8 cellular contexts compared by ENCODE assay signal in genomic region chr2:28622101-28622499, GRCh38.
DNase-seq lines count a peak whose midpoint lies in the region; ATAC-seq and TF ChIP-seq lines count a peak whose summit lies in the region.

No MANE protein-coding gene starts in this region.

- no peaks in the 10 kb centered on the region for H3K27me3 ChIP-seq in suprapubic skin

- POLR2A ChIA-PET in activated CD4-positive, alpha-beta T cell treated with anti-CD3 and anti-CD28 coated beads for 36 hours (lab: Charles Lee), result no interaction called here

- peaks cover 51% of the 10 kb centered on the region for H3K4me1 ChIP-seq in suprapubic skin

- H3K4me3 ChIP-seq in suprapubic skin, result no peak overlapping the region

- H3K9me3 ChIP-seq in suprapubic skin, result no peaks in the 10 kb centered on the region

- intact Hi-C loops in activated CD4-positive, alpha-beta T cell treated with anti-CD3 and anti-CD28 coated beads for 36 hours (cut with DNase I, micrococcal nuclease), result loop anchor here in 1 of 2 experiments (10.0 kb wide), 1 partner anchor 1523 kb away; the partner anchor contains the start of gene YPEL5

- TF ChIP-seq CTCF in brain (conservative IDR thresholded peaks at IDR 0.05), result no peak
- TF ChIP-seq CTCF in suprapubic skin (IDR thresholded peaks at IDR 0.05), result no peak

- no peak for ATAC-seq in activated CD4-positive, alpha-beta T cell treated with anti-CD3 and anti-CD28 coated beads for 36 hours
- no peak for ATAC-seq in memory B cell (ENCODE audit: low read depth)
- ATAC-seq in HG03045 (IDR thresholded peaks at IDR 0.05; ENCODE audit: unreplicated experiment), result no peak

- no peak for DNase-seq in activated CD4-positive, alpha-beta T cell treated with anti-CD3 and anti-CD28 coated beads for 36 hours
- no peak for DNase-seq in activated CD4-positive, alpha-beta T cell treated with anti-CD3 and anti-CD28 coated beads, Interleukin-2, amount 50 U/mL, for 4 hours
- DNase-seq in memory B cell (ENCODE audit: low spot score in 2 of 2), result no peak
- no peak for DNase-seq in suprapubic skin (ENCODE audit: low spot score in 2 of 2)
- DNase-seq in COLO829 (ENCODE audit: low spot score), result no peak
- no peak for DNase-seq in NCI-H1694 (lab: John Stamatoyannopoulos, UW)

- CTCF ChIA-PET in activated CD4-positive, alpha-beta T cell treated with anti-CD3 and anti-CD28 coated beads for 36 hours (lab: Charles Lee), result interaction anchor here (2.0 to 2.9 kb wide), 2 partner anchors 10 to 27 kb away, joined by 9 to 18 read pairs; no protein-coding TSS in a partner anchor

- H3K27me3 Mint-ChIP-seq in activated CD4-positive, alpha-beta T cell treated with anti-CD3 and anti-CD28 coated beads for 36 hours, result no peaks in the 10 kb centered on the region
- H3K27me3 Mint-ChIP-seq in brain (peaks cover 46% of the 10 kb centered on the region), memory B cell (peaks cover 4% of the 10 kb centered on the region)

- peaks cover 96% of the 10 kb centered on the region for H3K4me1 Mint-ChIP-seq in activated CD4-positive, alpha-beta T cell treated with anti-CD3 and anti-CD28 coated beads for 36 hours
- H3K4me1 Mint-ChIP-seq in brain (peaks cover 56% of the 10 kb centered on the region), memory B cell (peaks cover 30% of the 10 kb centered on the region)

- peaks cover 5% of the 10 kb centered on the region for H3K9me3 Mint-ChIP-seq in activated CD4-positive, alpha-beta T cell treated with anti-CD3 and anti-CD28 coated beads for 36 hours (ENCODE audit: low read depth)
- H3K9me3 Mint-ChIP-seq in brain (peaks cover 0 to 5% (median 0%) of the 10 kb centered on the region in 5 experiments), memory B cell (no peaks in the 10 kb centered on the region)

- WGBS in suprapubic skin, result 74% methylated on average over 2 of the region's 2 CpGs

- H3K27ac ChIP-seq in suprapubic skin, result peak overlapping the region; percentile 90

- H3K27ac Mint-ChIP-seq in activated CD4-positive, alpha-beta T cell treated with anti-CD3 and anti-CD28 coated beads for 36 hours, result peak overlapping the region; percentile 96
- H3K27ac Mint-ChIP-seq in brain, result peak overlapping the region; percentile 23 to 94 (median 69)
- peak overlapping the region; percentile 96 for H3K27ac Mint-ChIP-seq in memory B cell

- H3K36me3 ChIP-seq in suprapubic skin, result no peaks in the 10 kb centered on the region

- H3K4me3 Mint-ChIP-seq in activated CD4-positive, alpha-beta T cell treated with anti-CD3 and anti-CD28 coated beads for 36 hours, result peak overlapping the region; percentile 49
- H3K4me3 Mint-ChIP-seq in brain (peak overlapping the region; percentile 33 to 72 (median 59)), memory B cell (peak overlapping the region; percentile 67)

- TF ChIP-seq EP300 in suprapubic skin (IDR thresholded peaks at IDR 0.05), result no peak

- no peak for TF ChIP-seq POLR2A in suprapubic skin (IDR thresholded peaks at IDR 0.05)

- peaks cover 2% of the 10 kb centered on the region for H3K36me3 Mint-ChIP-seq in activated CD4-positive, alpha-beta T cell treated with anti-CD3 and anti-CD28 coated beads for 36 hours (ENCODE audit: low read depth)
- H3K36me3 Mint-ChIP-seq in brain (no peaks in the 10 kb centered on the region), memory B cell (peaks cover 2% of the 10 kb centered on the region)
